ENCODE assay signal across 10 cellular contexts in genomic region chr9:120655005-120655622, GRCh38. TPM values are rescaled to one million over a fixed set of nuclear protein-coding genes. Genes with fewer than 3 reads are reported as not detected.
DNase-seq lines count a peak whose midpoint lies in the region; ATAC-seq and TF ChIP-seq lines count a peak whose summit lies in the region.
"Had no signal": no experiment of that assay in that cellular context is flagged by ENCODE, and none has a peak within 500 bp of the region (broad histone marks: within the 10 kb centered on the region; RNA-seq: fewer than 3 reads in every experiment).

No MANE protein-coding gene starts in this region.

- DNase-seq in NCI-H1694 (lab: John Stamatoyannopoulos, UW) (no peak), GM23338 (ENCODE audit: low spot score) (no peak), DMS79 (lab: John Stamatoyannopoulos, UW) (no peak)
- DNase-seq: body of pancreas had no signal

- H3K9me2 ChIP-seq in GM23338 (ENCODE audit: insufficient read depth), result no peaks in the 10 kb centered on the region

- no peaks in the 10 kb centered on the region for H3K9me3 Mint-ChIP-seq in activated T-helper 17 cell treated with anti-CD3 and anti-CD28 coated beads, Interleukin-2, amount 50 U/mL, for 72 hours
- H3K9me3 Mint-ChIP-seq in GM23338, result no peaks in the 10 kb centered on the region

- H3K27ac ChIP-seq in neutrophil, result peak overlapping the region; percentile 53
- no peak overlapping the region for H3K27ac ChIP-seq in GM23338 (ENCODE audit: low read depth)
- H3K27ac ChIP-seq: body of pancreas, HL-60 had no signal

- no peaks in the 10 kb centered on the region for H3K9me3 ChIP-seq in neutrophil
- H3K9me3 ChIP-seq: body of pancreas had no signal

- H3F3A ChIP-seq in GM23338 (replicated peaks; ENCODE audit: low read depth), result no peaks in the 10 kb centered on the region

- no peak for TF ChIP-seq CTCF in neutrophil (IDR thresholded peaks at IDR 0.05)
- TF ChIP-seq CTCF in GM23338 (conservative IDR thresholded peaks at IDR 0.05; ENCODE audit: low read depth in 2 of 2), result no peak

- H3K4me1 ChIP-seq in neutrophil (ENCODE audit: control insufficient read depth in 1 of 2, insufficient read depth in 1 of 2, low read depth in 1 of 2, low read length in 1 of 2), result peaks cover 8 to 45% of the 10 kb centered on the region in 2 experiments
- no peaks in the 10 kb centered on the region for H3K4me1 ChIP-seq in GM23338 (ENCODE audit: insufficient read depth)

- no peaks in the 10 kb centered on the region for H3K79me2 ChIP-seq in GM23338 (replicated peaks; ENCODE audit: insufficient read depth)

- H3K4me1 Mint-ChIP-seq in activated T-helper 17 cell treated with anti-CD3 and anti-CD28 coated beads, Interleukin-2, amount 50 U/mL, for 72 hours, result no peaks in the 10 kb centered on the region
- no peaks in the 10 kb centered on the region for H3K4me1 Mint-ChIP-seq in GM23338

- ATAC-seq in GM18868 (IDR thresholded peaks at IDR 0.05; ENCODE audit: unreplicated experiment), result peak; percentile 89
- peak; percentile 78 for ATAC-seq in HG02973 (IDR thresholded peaks at IDR 0.05; ENCODE audit: unreplicated experiment)
- peak; percentile 81 for ATAC-seq in activated T-helper 17 cell treated with anti-CD3 and anti-CD28 coated beads, Interleukin-2, amount 50 U/mL, for 72 hours (replicated peaks)
- no peak for ATAC-seq in HG03457 (IDR thresholded peaks at IDR 0.05; ENCODE audit: unreplicated experiment)
- no peak for ATAC-seq in GM23338
- ATAC-seq: body of pancreas had no signal

- H3K36me3 ChIP-seq in neutrophil (peaks cover 61% of the 10 kb centered on the region), GM23338 (ENCODE audit: insufficient read depth) (no peaks in the 10 kb centered on the region)

- H3K36me3 Mint-ChIP-seq in activated T-helper 17 cell treated with anti-CD3 and anti-CD28 coated beads, Interleukin-2, amount 50 U/mL, for 72 hours (ENCODE audit: low read depth), result no peaks in the 10 kb centered on the region
- H3K36me3 Mint-ChIP-seq in GM23338 (ENCODE audit: low read depth), result no peaks in the 10 kb centered on the region

- H3K4me3 Mint-ChIP-seq in activated T-helper 17 cell treated with anti-CD3 and anti-CD28 coated beads, Interleukin-2, amount 50 U/mL, for 72 hours, result no peak overlapping the region
- no peak overlapping the region for H3K4me3 Mint-ChIP-seq in GM23338

- no peak overlapping the region for H2AFZ ChIP-seq in GM23338

- no peaks in the 10 kb centered on the region for H3K27me3 Mint-ChIP-seq in activated T-helper 17 cell treated with anti-CD3 and anti-CD28 coated beads, Interleukin-2, amount 50 U/mL, for 72 hours
- peaks cover 3% of the 10 kb centered on the region for H3K27me3 Mint-ChIP-seq in GM23338 (ENCODE audit: insufficient read depth, low read depth, poor library complexity)

- peaks cover 7% of the 10 kb centered on the region; the same call in 1 of the 2 replicates for H4K20me1 ChIP-seq in GM23338 (replicated peaks; ENCODE audit: insufficient read depth)

- H3K27me3 ChIP-seq in neutrophil (no peaks in the 10 kb centered on the region), GM23338 (ENCODE audit: insufficient read depth) (no peaks in the 10 kb centered on the region)
- H3K27me3 ChIP-seq: body of pancreas had no signal

- H3K27ac Mint-ChIP-seq in activated T-helper 17 cell treated with anti-CD3 and anti-CD28 coated beads, Interleukin-2, amount 50 U/mL, for 72 hours, result no peak overlapping the region
- H3K27ac Mint-ChIP-seq in GM23338, result no peak overlapping the region

- no peak overlapping the region for H3K4me2 ChIP-seq in GM23338

- no peak overlapping the region for H3K4me3 ChIP-seq in neutrophil (ENCODE audit: low read depth in 1 of 2, low read length in 1 of 2)
- no peak overlapping the region for H3K4me3 ChIP-seq in GM23338
- H3K4me3 ChIP-seq: body of pancreas had no signal

TF ChIP-seq in GM23338, 12 proteins besides CTCF, POLR2A, EP300 and RAD21:
- TF ChIP-seq, protein P1, sequence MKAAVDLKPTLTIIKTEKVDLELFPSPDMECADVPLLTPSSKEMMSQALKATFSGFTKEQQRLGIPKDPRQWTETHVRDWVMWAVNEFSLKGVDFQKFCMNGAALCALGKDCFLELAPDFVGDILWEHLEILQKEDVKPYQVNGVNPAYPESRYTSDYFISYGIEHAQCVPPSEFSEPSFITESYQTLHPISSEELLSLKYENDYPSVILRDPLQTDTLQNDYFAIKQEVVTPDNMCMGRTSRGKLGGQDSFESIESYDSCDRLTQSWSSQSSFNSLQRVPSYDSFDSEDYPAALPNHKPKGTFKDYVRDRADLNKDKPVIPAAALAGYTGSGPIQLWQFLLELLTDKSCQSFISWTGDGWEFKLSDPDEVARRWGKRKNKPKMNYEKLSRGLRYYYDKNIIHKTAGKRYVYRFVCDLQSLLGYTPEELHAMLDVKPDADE (IDR thresholded peaks at IDR 0.05), result no peak
- no peak for TF ChIP-seq EZH2 (IDR thresholded peaks at IDR 0.05; ENCODE audit: low read depth, unreplicated experiment)
- no peak for TF ChIP-seq JUNB (IDR thresholded peaks at IDR 0.05; ENCODE audit: unreplicated experiment)
- TF ChIP-seq STAT1 (IDR thresholded peaks at IDR 0.05; ENCODE audit: unreplicated experiment), result no peak
TF ChIP-seq in GM23338: peak in this region for 0.

RNA-seq across cellular contexts. Expression of gene MEGF9, which starts 59.2 kb away (rescaled TPM):
- total RNA-seq in activated T-helper 17 cell treated with anti-CD3 and anti-CD28 coated beads, Interleukin-2, amount 50 U/mL, for 72 hours, result 1 to 10 TPM; 3.3 to 4.1 TPM
- total RNA-seq in GM23338 (2014; rRNA removed; shearing (Covaris generic)), result 1.4 and 1.6 TPM in 2 replicates
- 0.87 and 0.90 TPM in 2 replicates for polyA plus RNA-seq in GM23338 (2016; fragmentation: Nextera tagmentation; extraction: Ambion mirVana)

Comparison
In these comparisons a context has a peak if more than half of its experiments do, and no peak if none do; other contexts are left out.
1. ATAC-seq: peak in GM18868 (single experiment), HG02973 (single experiment) and activated T-helper 17 cell treated with anti-CD3 and anti-CD28 coated beads, Interleukin-2, amount 50 U/mL, for 72 hours (single experiment); none in HG03457 (single experiment) and GM23338 (single experiment).